ENCODE assay signal across 8 cellular contexts in genomic region chr6:145749632-145750031, GRCh38. TPM values are rescaled to one million over a fixed set of nuclear protein-coding genes. Genes with fewer than 3 reads are reported as not detected.
DNase-seq lines count a peak whose midpoint lies in the region; ATAC-seq and TF ChIP-seq lines count a peak whose summit lies in the region.

No MANE protein-coding gene starts in this region.

- H3K79me2 ChIP-seq in osteoblast (ENCODE audit: insufficient read depth, low read length), result no peaks in the 10 kb centered on the region

- DNase-seq in adipocyte (ENCODE audit: low read depth) (peak; percentile 84), osteoblast (ENCODE audit: insufficient read length, low spot score, missing footprints) (peak; percentile 42), NCI-H2081 treated with DMSO at 0.1 percent for 48 hours (lab: John Stamatoyannopoulos, UW) (no peak), caudate nucleus (lab: John Stamatoyannopoulos, UW) (no peak)

- no peaks in the 10 kb centered on the region for H3K9me3 Mint-ChIP-seq in activated T-helper 17 cell treated with anti-CD3 and anti-CD28 coated beads, Interleukin-2, amount 50 U/mL, for 72 hours

- H3K4me3 ChIP-seq in adipocyte (ENCODE audit: low read length), result peak overlapping the region; percentile 42
- no peak overlapping the region for H3K4me3 ChIP-seq in osteoblast (ENCODE audit: insufficient read depth, low read length)

- H3K9me3 ChIP-seq in adipocyte (ENCODE audit: control insufficient read depth, low read length) (no peaks in the 10 kb centered on the region), osteoblast (ENCODE audit: low read depth, low read length) (no peaks in the 10 kb centered on the region)

- no peaks in the 10 kb centered on the region for H3K36me3 ChIP-seq in adipocyte (ENCODE audit: control insufficient read depth, insufficient read depth, low read length, severe bottlenecking)
- H3K36me3 ChIP-seq in osteoblast (ENCODE audit: insufficient read depth, low read length), result no peaks in the 10 kb centered on the region

- H3K27ac ChIP-seq in osteoblast (ENCODE audit: low read depth, low read length), result peak overlapping the region; percentile 54
- H3K27ac ChIP-seq in caudate nucleus (ENCODE audit: low read depth, low read length), result no peak overlapping the region

- H3K4me1 Mint-ChIP-seq in activated T-helper 17 cell treated with anti-CD3 and anti-CD28 coated beads, Interleukin-2, amount 50 U/mL, for 72 hours, result peaks cover 5% of the 10 kb centered on the region

- no peaks in the 10 kb centered on the region for H4K20me1 ChIP-seq in osteoblast (ENCODE audit: insufficient read depth, low read length)

- H3K27me3 ChIP-seq in adipocyte (replicated peaks; ENCODE audit: control insufficient read depth, insufficient read depth, low read length) (no peaks in the 10 kb centered on the region), osteoblast (ENCODE audit: insufficient read depth, low read length) (no peaks in the 10 kb centered on the region)

- peak overlapping the region; percentile 8 for H3K4me2 ChIP-seq in osteoblast (ENCODE audit: insufficient read depth, low read length)

- H3K4me1 ChIP-seq in adipocyte (ENCODE audit: control insufficient read depth, insufficient read depth, low read length) (peaks cover 10% of the 10 kb centered on the region), osteoblast (ENCODE audit: insufficient read depth, low read length) (no peaks in the 10 kb centered on the region)

- peak; percentile 88 for ATAC-seq in GM18517 (IDR thresholded peaks at IDR 0.05; ENCODE audit: unreplicated experiment)
- peak; percentile 77 for ATAC-seq in HG03066 (IDR thresholded peaks at IDR 0.05; ENCODE audit: low read depth, unreplicated experiment)
- no peak for ATAC-seq in activated T-helper 17 cell treated with anti-CD3 and anti-CD28 coated beads, Interleukin-2, amount 50 U/mL, for 72 hours (replicated peaks)
- ATAC-seq in HG03175 (IDR thresholded peaks at IDR 0.05; ENCODE audit: unreplicated experiment), result no peak

- H3K4me3 Mint-ChIP-seq in activated T-helper 17 cell treated with anti-CD3 and anti-CD28 coated beads, Interleukin-2, amount 50 U/mL, for 72 hours, result no peak overlapping the region

- H2AFZ ChIP-seq in osteoblast (ENCODE audit: low read length), result peak overlapping the region; percentile 64

- TF ChIP-seq CTCF in osteoblast (IDR thresholded peaks at IDR 0.05; ENCODE audit: extremely low read depth, low read depth, low read length), result no peak

- no peaks in the 10 kb centered on the region for H3K27me3 Mint-ChIP-seq in activated T-helper 17 cell treated with anti-CD3 and anti-CD28 coated beads, Interleukin-2, amount 50 U/mL, for 72 hours

- peak overlapping the region; percentile 46 for H3K9ac ChIP-seq in adipocyte (ENCODE audit: low read length)

- H3K27ac Mint-ChIP-seq in activated T-helper 17 cell treated with anti-CD3 and anti-CD28 coated beads, Interleukin-2, amount 50 U/mL, for 72 hours, result no peak overlapping the region

- H3K36me3 Mint-ChIP-seq in activated T-helper 17 cell treated with anti-CD3 and anti-CD28 coated beads, Interleukin-2, amount 50 U/mL, for 72 hours (ENCODE audit: low read depth), result no peaks in the 10 kb centered on the region

RNA-seq across cellular contexts. Expression of gene EPM2A, which starts 14.3 kb away (rescaled TPM):
- total RNA-seq in osteoblast, result 10.6 and 11.6 TPM in 2 replicates
- total RNA-seq in activated T-helper 17 cell treated with anti-CD3 and anti-CD28 coated beads, Interleukin-2, amount 50 U/mL, for 72 hours, result 1 to 10 TPM; 4.3 to 8.4 TPM

Comparison
In these comparisons a context has a peak if more than half of its experiments do, and no peak if none do; other contexts are left out.
1. ATAC-seq: peak in GM18517 (single experiment) and HG03066 (single experiment); none in activated T-helper 17 cell treated with anti-CD3 and anti-CD28 coated beads, Interleukin-2, amount 50 U/mL, for 72 hours (single experiment) and HG03175 (single experiment).
2. DNase-seq: peak in adipocyte (single experiment) and osteoblast (single experiment); none in NCI-H2081 treated with DMSO at 0.1 percent for 48 hours (single experiment) and caudate nucleus (0 of 61).